In genomic region chr5:157172408-157172807, GRCh38 we compare ENCODE assay signal across 9 cellular contexts. TPM values are rescaled to one million over a fixed set of nuclear protein-coding genes. Genes with fewer than 3 reads are reported as not detected.
DNase-seq lines count a peak whose midpoint lies in the region; ATAC-seq, FAIRE-seq and TF ChIP-seq lines count a peak whose summit lies in the region.
"Had no signal": no experiment of that assay in that cellular context is flagged by ENCODE, and none has a peak within 500 bp of the region (broad histone marks: within the 10 kb centered on the region; RNA-seq: fewer than 3 reads in every experiment).

No MANE protein-coding gene starts in this region.

- peaks cover 20 to 35% of the 10 kb centered on the region in 2 donors for H3K4me1 ChIP-seq in naive thymus-derived CD4-positive, alpha-beta T cell (ENCODE audit: control insufficient read depth in 2 of 2, insufficient read depth in 2 of 2, low read length in 2 of 2)
- no peaks in the 10 kb centered on the region for H3K4me1 ChIP-seq in kidney (ENCODE audit: control insufficient read depth in 1 of 2, insufficient read depth in 1 of 2, low read depth in 1 of 2, low read length in 2 of 2)

- H3K4me3 Mint-ChIP-seq in naive thymus-derived CD4-positive, alpha-beta T cell = peak overlapping the region; percentile 49 to 82 (median 73)

- peak; percentile 93 for DNase-seq in activated CD4-positive, alpha-beta T cell treated with anti-CD3 and anti-CD28 coated beads for 48 hours
- peak; percentile 21 to 90 (median 75) for DNase-seq in naive thymus-derived CD4-positive, alpha-beta T cell
- DNase-seq in foreskin melanocyte (no peak), kidney (no peak), NCI-H524 treated with DMSO at 0.1 percent for 48 hours (lab: John Stamatoyannopoulos, UW) (no peak), GF-D8 (lab: John Stamatoyannopoulos, UW) (no peak)

- H3K36me3 Mint-ChIP-seq in naive thymus-derived CD4-positive, alpha-beta T cell = peaks cover 0 to 7% (median 0%) of the 10 kb centered on the region in 5 donors

- POLR2A ChIA-PET in naive thymus-derived CD4-positive, alpha-beta T cell (lab: Charles Lee) = interaction anchor here (0.7 to 20.7 kb wide), 17 partner anchors 8 to 96 kb away, joined by 3 to 345 read pairs (median 5); partner anchors contain the start of genes ITK and MED7

- no peak for TF ChIP-seq CTCF in kidney (IDR thresholded peaks at IDR 0.05; ENCODE audit: borderline replicate concordance, extremely low read depth, insufficient read depth)

- ATAC-seq in GM18520 (IDR thresholded peaks at IDR 0.05; ENCODE audit: unreplicated experiment) (peak; percentile 98), HG03039 (IDR thresholded peaks at IDR 0.05; ENCODE audit: unreplicated experiment) (peak; percentile 99)
- peak; percentile 98 for ATAC-seq in naive thymus-derived CD4-positive, alpha-beta T cell

- H3K27ac ChIP-seq in naive thymus-derived CD4-positive, alpha-beta T cell (ENCODE audit: low read depth, low read length) = peak overlapping the region; percentile 80
- no peak overlapping the region for H3K27ac ChIP-seq in kidney (ENCODE audit: low read depth in 2 of 2, low read length in 2 of 2)
- H3K27ac ChIP-seq: HL-60 had no signal

- peaks cover 0 to 12% (median 6%) of the 10 kb centered on the region in 11 donors for H3K9me3 Mint-ChIP-seq in naive thymus-derived CD4-positive, alpha-beta T cell

- H3K27ac Mint-ChIP-seq in naive thymus-derived CD4-positive, alpha-beta T cell = peak overlapping the region; percentile 83 to 96 (median 94)

- CTCF ChIA-PET in naive thymus-derived CD4-positive, alpha-beta T cell (lab: Charles Lee) = interaction anchor here (1.2 to 1.5 kb wide), 2 partner anchors 22 to 23 kb away, joined by 3 to 4 read pairs; no protein-coding TSS in a partner anchor

- no peaks in the 10 kb centered on the region for H3K9me3 ChIP-seq in naive thymus-derived CD4-positive, alpha-beta T cell (ENCODE audit: control insufficient read depth in 2 of 3, low read length in 3 of 3)
- no peaks in the 10 kb centered on the region for H3K9me3 ChIP-seq in kidney (ENCODE audit: control insufficient read depth in 1 of 2, low read length in 2 of 2)

- peaks cover 33 to 91% (median 73%) of the 10 kb centered on the region in 7 donors for H3K4me1 Mint-ChIP-seq in naive thymus-derived CD4-positive, alpha-beta T cell

- no peaks in the 10 kb centered on the region for H3K36me3 ChIP-seq in naive thymus-derived CD4-positive, alpha-beta T cell (ENCODE audit: control insufficient read depth in 2 of 3, insufficient read depth in 3 of 3, low read length in 3 of 3)
- no peaks in the 10 kb centered on the region for H3K36me3 ChIP-seq in kidney (ENCODE audit: control insufficient read depth in 1 of 2, insufficient read depth in 2 of 2, low read length in 2 of 2)

- peak overlapping the region; percentile 33 for H3K4me3 ChIP-seq in naive thymus-derived CD4-positive, alpha-beta T cell (ENCODE audit: low read length)
- no peak overlapping the region for H3K4me3 ChIP-seq in kidney (ENCODE audit: low read length in 2 of 2)

- intact Hi-C loops in naive thymus-derived CD4-positive, alpha-beta T cell (cut with micrococcal nuclease) = loop anchor here (1.0 kb wide), 7 partner anchors 8 to 94 kb away; partner anchors contain the start of genes ITK (in 2 of the 2), CYFIP2 (in 1 of the 2) and MED7 (in 1 of the 2)
- intact Hi-C loops in kidney (cut with DNase I) = no loop called here

- no peaks in the 10 kb centered on the region for H3K27me3 ChIP-seq in naive thymus-derived CD4-positive, alpha-beta T cell (ENCODE audit: control insufficient read depth in 2 of 2, insufficient read depth in 2 of 2, low read length in 2 of 2)

- no peak overlapping the region for H3K9ac ChIP-seq in kidney (ENCODE audit: low read length in 2 of 2)

- FAIRE-seq in kidney (lab: Jason Lieb, UNC) = no peak

- no peaks in the 10 kb centered on the region for H3K27me3 Mint-ChIP-seq in naive thymus-derived CD4-positive, alpha-beta T cell

RNA-seq across cellular contexts. Expression of gene GARIN3, which starts 6.3 kb away (rescaled TPM):
- total RNA-seq in naive thymus-derived CD4-positive, alpha-beta T cell = not detected
- polyA plus RNA-seq in naive thymus-derived CD4-positive, alpha-beta T cell = under 1 TPM in 1 of 2 donors, not detected in 1; 0.07 TPM
- not detected for total RNA-seq in kidney
- polyA plus RNA-seq in kidney (ENCODE audit: insufficient read depth, low read depth, low replicate concordance) = not detected

RNA-seq across cellular contexts. Expression of gene ITK, which starts 8.2 kb away (rescaled TPM):
- 100 to 1,000 TPM; 278 to 481 (median 324) TPM for total RNA-seq in naive thymus-derived CD4-positive, alpha-beta T cell
- 100 to 1,000 TPM; 183 to 245 TPM for polyA plus RNA-seq in naive thymus-derived CD4-positive, alpha-beta T cell
- 14.0 TPM for total RNA-seq in kidney
- polyA plus RNA-seq in kidney (ENCODE audit: insufficient read depth, low read depth, low replicate concordance) = 0.11 TPM

RNA-seq across cellular contexts. Expression of gene MED7, which starts 29.7 kb away (rescaled TPM):
- total RNA-seq in naive thymus-derived CD4-positive, alpha-beta T cell = 10 to 100 TPM in 3 of 5 experiments, 1 to 10 TPM in 2; 5.8 to 18.5 (median 14.2) TPM
- polyA plus RNA-seq in naive thymus-derived CD4-positive, alpha-beta T cell = 10 to 100 TPM; 13.5 to 20.5 TPM
- total RNA-seq in kidney = 18.2 TPM
- 28.6 TPM for polyA plus RNA-seq in kidney (ENCODE audit: insufficient read depth, low read depth, low replicate concordance)

Comparison
In these comparisons a context has a peak if more than half of its experiments do, and no peak if none do; other contexts are left out.
1. DNase-seq: peak in activated CD4-positive, alpha-beta T cell treated with anti-CD3 and anti-CD28 coated beads for 48 hours (single experiment) and naive thymus-derived CD4-positive, alpha-beta T cell (9 of 9); none in foreskin melanocyte (single experiment), kidney (single experiment), NCI-H524 treated with DMSO at 0.1 percent for 48 hours (single experiment) and GF-D8 (single experiment).
2. RNA of gene ITK, which starts 8.2 kb away (total RNA-seq): 278 to 481 TPM in naive thymus-derived CD4-positive, alpha-beta T cell; 14.0 TPM in kidney (single experiment); every median in the first group is over 10 times any median in the second.
3. Peak in every context shown above with its lines, with median percentiles within 50 percentile points of each other: ATAC-seq.